8 cellular contexts compared by ENCODE assay signal in genomic region chr9:72871685-72872084, GRCh38.
DNase-seq lines count a peak whose midpoint lies in the region; ATAC-seq, FAIRE-seq and TF ChIP-seq lines count a peak whose summit lies in the region.

No MANE protein-coding gene starts in this region.

- peak; percentile 94 for FAIRE-seq in A204.1 (lab: Jason Lieb, UNC)
- FAIRE-seq in astrocyte (lab: Jason Lieb, UNC), result peak; percentile 67

- ATAC-seq in left colon (peak; percentile 40), HG02623 (IDR thresholded peaks at IDR 0.05; ENCODE audit: unreplicated experiment) (no peak)

- no peak overlapping the region for H3K27ac Mint-ChIP-seq in astrocyte (ENCODE audit: unreplicated experiment)

- H3K9me3 ChIP-seq in astrocyte (ENCODE audit: insufficient read depth, low read depth, low read length), result no peaks in the 10 kb centered on the region

- H3K9ac ChIP-seq in astrocyte (ENCODE audit: low read length), result no peak overlapping the region

- no peaks in the 10 kb centered on the region for H3K27me3 ChIP-seq in astrocyte (ENCODE audit: insufficient read depth, low read length)

- no peaks in the 10 kb centered on the region for H3K9me3 Mint-ChIP-seq in astrocyte (ENCODE audit: unreplicated experiment)

- H2AFZ ChIP-seq in astrocyte (ENCODE audit: low read depth, low read length), result peak overlapping the region; percentile 19

- intact Hi-C loops in left colon (cut with DNase I, micrococcal nuclease), result loop anchor here (5.0 to 10.0 kb wide), 4 partner anchors 86 to 223 kb away; no protein-coding TSS in a partner anchor

- H3K4me3 Mint-ChIP-seq in astrocyte (ENCODE audit: unreplicated experiment), result no peak overlapping the region

- H3K27ac ChIP-seq in astrocyte (ENCODE audit: low read depth, low read length), result no peak overlapping the region

- TF ChIP-seq CTCF in astrocyte (IDR thresholded peaks at IDR 0.05; ENCODE audit: insufficient read depth, low read depth, low read length), result peak; percentile 54

- no peaks in the 10 kb centered on the region for H3K27me3 Mint-ChIP-seq in astrocyte (ENCODE audit: low read depth, unreplicated experiment)

- H3K4me1 ChIP-seq in astrocyte (ENCODE audit: insufficient read depth, low read length), result no peaks in the 10 kb centered on the region

- peak; percentile 42 for DNase-seq in HCEC 1CT
- DNase-seq in astrocyte (ENCODE audit: low read depth), result no peak
- no peak for DNase-seq in left colon
- no peak for DNase-seq in DMS79 treated with DMSO at 0.1 percent for 48 hours (lab: John Stamatoyannopoulos, UW)
- DNase-seq in NCI-H1694 (lab: John Stamatoyannopoulos, UW), result no peak
- DNase-seq in DMS114 treated with DMSO at 0.1 percent for 48 hours (lab: John Stamatoyannopoulos, UW; ENCODE audit: unreplicated experiment), result no peak

- H3K4me1 Mint-ChIP-seq in astrocyte (ENCODE audit: low read depth, unreplicated experiment), result no peaks in the 10 kb centered on the region

- H3K4me3 ChIP-seq in astrocyte (ENCODE audit: insufficient read depth, low read depth, low read length), result no peak overlapping the region

- no peaks in the 10 kb centered on the region for H3K36me3 Mint-ChIP-seq in astrocyte (ENCODE audit: low read depth, unreplicated experiment)

- peak overlapping the region; percentile 65 for H3K4me2 ChIP-seq in astrocyte (ENCODE audit: low read length)

- H3K79me2 ChIP-seq in astrocyte (ENCODE audit: insufficient read depth, low read length), result no peaks in the 10 kb centered on the region

- H3K36me3 ChIP-seq in astrocyte (ENCODE audit: insufficient read depth, low read length), result no peaks in the 10 kb centered on the region

- no peaks in the 10 kb centered on the region for H4K20me1 ChIP-seq in astrocyte (ENCODE audit: insufficient read depth, low read length)
